In genomic region chr11:910589-911030, GRCh38 we compare ENCODE assay signal across 1 cellular context.
TF ChIP-seq lines count a peak whose summit lies in the region.

TSS of gene CHID1 (minus strand) at chr11:910810. CDS start at chr11:904816, 5,994 bp downstream.

TF ChIP-seq in HepG2, 621 proteins besides CTCF, POLR2A, EP300 and RAD21 (continued from another document and continues in another):
- TF ChIP-seq UBTF (CRISPR knock-in tag; IDR thresholded peaks at IDR 0.05), result peak; percentile 15; the same call in 1 of the 2 replicates
- TF ChIP-seq SP2 (CRISPR knock-in tag; IDR thresholded peaks at IDR 0.05), result peak; percentile 89
- TF ChIP-seq MXD3 (CRISPR knock-in tag; IDR thresholded peaks at IDR 0.05), result 0 out of 2 replicates have a peak, but pooled peaks have one; percentile 46
- TF ChIP-seq HOXA9 (CRISPR knock-in tag; IDR thresholded peaks at IDR 0.05; ENCODE audit: borderline replicate concordance), result no peak
- no peak for TF ChIP-seq ZNF557 (CRISPR knock-in tag; IDR thresholded peaks at IDR 0.05)
- TF ChIP-seq KLF16 (CRISPR knock-in tag; IDR thresholded peaks at IDR 0.05), result no peak; a peak in 1 of 4 replicates
- TF ChIP-seq MNT (IDR thresholded peaks at IDR 0.05), result no peak
- peak; percentile 87 for TF ChIP-seq PHF20 (CRISPR knock-in tag; IDR thresholded peaks at IDR 0.05)
- no peak for TF ChIP-seq MLLT10 (CRISPR knock-in tag; IDR thresholded peaks at IDR 0.05)
- TF ChIP-seq ZFAT (CRISPR knock-in tag; conservative IDR thresholded peaks at IDR 0.05), result no peak
- peak; percentile 39; the same call in 1 of the 2 replicates for TF ChIP-seq ZXDC (CRISPR knock-in tag; IDR thresholded peaks at IDR 0.05)
- no peak for TF ChIP-seq RERE (CRISPR knock-in tag; IDR thresholded peaks at IDR 0.05; ENCODE audit: low read depth)
- TF ChIP-seq HHEX (CRISPR knock-in tag; IDR thresholded peaks at IDR 0.05), result no peak
- no peak for TF ChIP-seq EHMT2 (IDR thresholded peaks at IDR 0.05; ENCODE audit: borderline replicate concordance, low read depth, low read length)
- no peak for TF ChIP-seq SNRNP70 (IDR thresholded peaks at IDR 0.05; ENCODE audit: low read depth, low read length)
- no peak for TF ChIP-seq SRSF9 (IDR thresholded peaks at IDR 0.05; ENCODE audit: borderline replicate concordance, insufficient read depth, low read depth, low read length, poor library complexity, severe bottlenecking)
- peak; percentile 91 for TF ChIP-seq GMEB1 (CRISPR knock-in tag; IDR thresholded peaks at IDR 0.05; ENCODE audit: borderline replicate concordance)
- no peak for TF ChIP-seq TBX3 (IDR thresholded peaks at IDR 0.05; ENCODE audit: borderline replicate concordance)
- TF ChIP-seq GZF1 (CRISPR knock-in tag; IDR thresholded peaks at IDR 0.05), result no peak
- no peak for TF ChIP-seq ZNF674 (CRISPR knock-in tag; IDR thresholded peaks at IDR 0.05; ENCODE audit: low read depth)
- no peak for TF ChIP-seq ZKSCAN1 (IDR thresholded peaks at IDR 0.05; ENCODE audit: low read length)
- peak; percentile 41 for TF ChIP-seq ELF3 (CRISPR knock-in tag; IDR thresholded peaks at IDR 0.05)
- TF ChIP-seq REPIN1 (CRISPR knock-in tag; IDR thresholded peaks at IDR 0.05; ENCODE audit: borderline replicate concordance, low read depth), result 0 out of 2 replicates have a peak, but pooled peaks have one; percentile 9
- TF ChIP-seq ATF2 (CRISPR knock-in tag; IDR thresholded peaks at IDR 0.05), result no peak
- TF ChIP-seq ZBTB44 (CRISPR knock-in tag; IDR thresholded peaks at IDR 0.05), result no peak
- TF ChIP-seq IKZF1 (IDR thresholded peaks at IDR 0.05), result no peak
- TF ChIP-seq PRDM10 (CRISPR knock-in tag; IDR thresholded peaks at IDR 0.05; ENCODE audit: low read depth), result no peak
- no peak; the same call in 1 of the 2 replicates for TF ChIP-seq ZNF703 (CRISPR knock-in tag; IDR thresholded peaks at IDR 0.05; ENCODE audit: borderline replicate concordance)
- TF ChIP-seq ZKSCAN5 (CRISPR knock-in tag; IDR thresholded peaks at IDR 0.05), result no peak
- peak; percentile 63; the same call in 1 of the 2 replicates for TF ChIP-seq SRY (CRISPR knock-in tag; IDR thresholded peaks at IDR 0.05)
- TF ChIP-seq GPBP1L1 (CRISPR knock-in tag; IDR thresholded peaks at IDR 0.05), result no peak
- no peak for TF ChIP-seq NFE2 (CRISPR knock-in tag; IDR thresholded peaks at IDR 0.05)
- TF ChIP-seq ZSCAN29 (CRISPR knock-in tag; conservative IDR thresholded peaks at IDR 0.05), result no peak
- no peak for TF ChIP-seq ZBTB20 (CRISPR knock-in tag; IDR thresholded peaks at IDR 0.05; ENCODE audit: borderline replicate concordance, low read depth)
